In the genomic region with DNA sequence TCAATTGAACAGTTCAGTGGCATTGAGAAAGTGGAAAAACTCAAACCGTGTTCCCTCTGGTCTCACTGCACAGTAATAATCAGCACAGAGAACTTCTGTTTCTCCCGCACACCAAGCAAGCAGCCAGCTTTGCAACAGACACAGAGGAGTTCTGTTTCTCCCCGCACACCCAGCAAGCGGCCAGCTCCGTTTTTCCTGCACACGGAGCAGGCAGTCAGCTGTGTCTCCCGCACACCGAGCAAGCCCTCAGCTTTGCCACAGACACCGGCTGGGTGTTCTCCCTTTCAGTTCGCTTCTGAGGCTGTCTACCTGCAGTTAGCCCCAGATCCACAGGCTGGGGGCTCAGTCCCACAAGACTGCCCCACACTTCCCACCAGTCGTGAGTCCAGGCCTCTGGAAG, we compare ENCODE assay signal across 9 cellular contexts. TPM values are rescaled to one million over a fixed set of nuclear protein-coding genes. Genes with fewer than 3 reads are reported as not detected.
A peak's percentile ranks its signal among the peaks of the same experiment; 100 is the strongest.
DNase-seq lines count a peak whose midpoint lies in the region; FAIRE-seq and TF ChIP-seq lines count a peak whose summit lies in the region.
"Had no signal": no experiment of that assay in that cellular context is flagged by ENCODE, and none has a peak within 500 bp of the region (broad histone marks: within the 10 kb centered on the region; RNA-seq: fewer than 3 reads in every experiment).

No MANE protein-coding gene starts in this region.

- H3K27ac Mint-ChIP-seq in Caco-2 (ENCODE audit: unreplicated experiment) (peak overlapping the region; percentile 75), mesothelial cell of epicardium (peak overlapping the region; percentile 14)
- H3K27ac Mint-ChIP-seq in activated CD4-positive, alpha-beta memory T cell treated with anti-CD3 and anti-CD28 coated beads, Interleukin-2, amount 10 ng/mL, durations not matched to agents 7 days and 5 days, result no peak overlapping the region

- H3K4me1 Mint-ChIP-seq in Caco-2 (ENCODE audit: low read depth, unreplicated experiment), result peaks cover 29% of the 10 kb centered on the region
- H3K4me1 Mint-ChIP-seq in activated CD4-positive, alpha-beta memory T cell treated with anti-CD3 and anti-CD28 coated beads, Interleukin-2, amount 10 ng/mL, durations not matched to agents 7 days and 5 days, result peaks cover 17% of the 10 kb centered on the region
- peaks cover 12% of the 10 kb centered on the region for H3K4me1 Mint-ChIP-seq in mesothelial cell of epicardium

- CTCF ChIA-PET in Caco-2 (lab: Charles Lee), result interaction anchor here (0.7 kb wide), 1 partner anchor 51 kb away, joined by 3 read pairs; no protein-coding TSS in a partner anchor
- CTCF ChIA-PET in activated CD4-positive, alpha-beta memory T cell treated with anti-CD3 and anti-CD28 coated beads, Interleukin-2, amount 10 ng/mL, durations not matched to agents 7 days and 5 days (lab: Charles Lee), result interaction anchor here (0.6 to 1.4 kb wide), 2 partner anchors 11 to 13 kb away, joined by 3 to 11 read pairs; no protein-coding TSS in a partner anchor

- BruUV-seq in Caco-2 (replicated peaks; lab: Mats Ljungman, UMichigan), result TSS peak; percentile 94

- H3K27me3 Mint-ChIP-seq in Caco-2 (ENCODE audit: insufficient read depth, unreplicated experiment) (no peaks in the 10 kb centered on the region), mesothelial cell of epicardium (ENCODE audit: low read depth) (no peaks in the 10 kb centered on the region)
- peaks cover 11% of the 10 kb centered on the region for H3K27me3 Mint-ChIP-seq in activated CD4-positive, alpha-beta memory T cell treated with anti-CD3 and anti-CD28 coated beads, Interleukin-2, amount 10 ng/mL, durations not matched to agents 7 days and 5 days

- FAIRE-seq in RCC 7860 (lab: Jason Lieb, UNC), result no peak
- FAIRE-seq: colon had no signal

- H3K9me3 Mint-ChIP-seq in Caco-2 (ENCODE audit: unreplicated experiment) (no peaks in the 10 kb centered on the region), mesothelial cell of epicardium (no peaks in the 10 kb centered on the region)
- no peaks in the 10 kb centered on the region for H3K9me3 Mint-ChIP-seq in activated CD4-positive, alpha-beta memory T cell treated with anti-CD3 and anti-CD28 coated beads, Interleukin-2, amount 10 ng/mL, durations not matched to agents 7 days and 5 days

- peaks cover 32% of the 10 kb centered on the region for H3K4me1 ChIP-seq in Caco-2

- no peaks in the 10 kb centered on the region for H3K36me3 ChIP-seq in Caco-2 (ENCODE audit: control insufficient read depth, insufficient read depth, low read length)
- H3K36me3 ChIP-seq: suprapubic skin had no signal

- no peak for DNase-seq in Caco-2
- DNase-seq in activated CD4-positive, alpha-beta memory T cell treated with anti-CD3 and anti-CD28 coated beads, Interleukin-2, amount 10 ng/mL, durations not matched to agents 7 days and 5 days, result no peak
- DNase-seq in mesothelial cell of epicardium (ENCODE audit: low spot score in 2 of 2, unreplicated experiment in 2 of 2), result no peak
- no peak for DNase-seq in foreskin melanocyte
- DNase-seq in RCC 7860 (ENCODE audit: low spot score), result no peak
- no peak for DNase-seq in A172 (ENCODE audit: low spot score)
- DNase-seq: NCI-H2171 had no signal

- H3K4me3 Mint-ChIP-seq in Caco-2 (ENCODE audit: unreplicated experiment) (peak overlapping the region; percentile 68), mesothelial cell of epicardium (peak overlapping the region; percentile 33)
- H3K4me3 Mint-ChIP-seq in activated CD4-positive, alpha-beta memory T cell treated with anti-CD3 and anti-CD28 coated beads, Interleukin-2, amount 10 ng/mL, durations not matched to agents 7 days and 5 days, result peak overlapping the region; percentile 24

- intact Hi-C loops in Caco-2 (cut with micrococcal nuclease; ENCODE audit: unreplicated experiment), result no loop called here

- POLR2A ChIA-PET in Caco-2 (lab: Charles Lee), result no interaction called here
- POLR2A ChIA-PET in activated CD4-positive, alpha-beta memory T cell treated with anti-CD3 and anti-CD28 coated beads, Interleukin-2, amount 10 ng/mL, durations not matched to agents 7 days and 5 days (lab: Charles Lee), result no interaction called here

- no peaks in the 10 kb centered on the region for H3K9me3 ChIP-seq in Caco-2
- H3K9me3 ChIP-seq: suprapubic skin had no signal

- TF ChIP-seq CTCF in Caco-2 (IDR thresholded peaks at IDR 0.05; ENCODE audit: insufficient read depth in 1 of 2, low read depth in 1 of 2, low read length in 1 of 2, severe bottlenecking in 1 of 2, unreplicated experiment in 1 of 2) (no peak), mesothelial cell of epicardium (IDR thresholded peaks at IDR 0.05; ENCODE audit: unreplicated experiment) (no peak)

- H3K36me3 Mint-ChIP-seq in Caco-2 (ENCODE audit: insufficient read depth, unreplicated experiment) (peaks cover 37% of the 10 kb centered on the region), mesothelial cell of epicardium (peaks cover 3% of the 10 kb centered on the region)
- H3K36me3 Mint-ChIP-seq in activated CD4-positive, alpha-beta memory T cell treated with anti-CD3 and anti-CD28 coated beads, Interleukin-2, amount 10 ng/mL, durations not matched to agents 7 days and 5 days (ENCODE audit: low read depth), result peaks cover 3% of the 10 kb centered on the region

- no peak overlapping the region for H3K4me3 ChIP-seq in Caco-2 (ENCODE audit: low read depth, low read length)
- H3K4me3 ChIP-seq: suprapubic skin had no signal

- no peaks in the 10 kb centered on the region for H3K27me3 ChIP-seq in Caco-2 (replicated peaks; ENCODE audit: control insufficient read depth, insufficient read depth, low read length)
- H3K27me3 ChIP-seq: suprapubic skin had no signal

RNA-seq across cellular contexts. Expression of a gene that starts 9.9 kb away (rescaled TPM):
- 293 and 300 TPM in 2 replicates for total RNA-seq in Caco-2 (2022)
- 100 to 1,000 TPM; 215 to 224 TPM for total RNA-seq in activated CD4-positive, alpha-beta memory T cell treated with anti-CD3 and anti-CD28 coated beads, Interleukin-2, amount 10 ng/mL, durations not matched to agents 7 days and 5 days
- 86.9 to 97.5 TPM (median 89.7 TPM) in 3 replicates for total RNA-seq in mesothelial cell of epicardium
- 417 and 483 TPM in 2 replicates for total RNA-seq in A172 (2014; rRNA removed; shearing (Covaris generic))

RNA-seq across cellular contexts. Expression of a gene that starts 31.3 kb away (rescaled TPM):
- total RNA-seq in Caco-2 (2022), result 203 and 224 TPM in 2 replicates
- 10 to 100 TPM; 16.2 to 19.4 TPM for total RNA-seq in activated CD4-positive, alpha-beta memory T cell treated with anti-CD3 and anti-CD28 coated beads, Interleukin-2, amount 10 ng/mL, durations not matched to agents 7 days and 5 days
- total RNA-seq in mesothelial cell of epicardium, result 105 to 112 TPM (median 111 TPM) in 3 replicates
- 64.9 and 108 TPM in 2 replicates for total RNA-seq in A172 (2014; rRNA removed; shearing (Covaris generic))

RNA-seq across cellular contexts. Expression of a gene that starts 39.9 kb away (rescaled TPM):
- total RNA-seq in Caco-2 (2022) (85.0 and 91.5 TPM in 2 replicates), mesothelial cell of epicardium (81.1 to 91.2 TPM (median 83.9 TPM) in 3 replicates)
- 10 to 100 TPM; 48.6 to 52.9 TPM for total RNA-seq in activated CD4-positive, alpha-beta memory T cell treated with anti-CD3 and anti-CD28 coated beads, Interleukin-2, amount 10 ng/mL, durations not matched to agents 7 days and 5 days
- total RNA-seq in A172 (2014; rRNA removed; shearing (Covaris generic)), result 33.7 and 42.7 TPM in 2 replicates

RNA-seq across cellular contexts. Expression of a gene that starts 41.8 kb away (rescaled TPM):
- total RNA-seq in Caco-2 (2022) (70.3 and 74.7 TPM in 2 replicates), mesothelial cell of epicardium (25.7 to 30.7 TPM (median 28.7 TPM) in 3 replicates)
- 10 to 100 TPM; 22.6 to 25.3 TPM for total RNA-seq in activated CD4-positive, alpha-beta memory T cell treated with anti-CD3 and anti-CD28 coated beads, Interleukin-2, amount 10 ng/mL, durations not matched to agents 7 days and 5 days
- total RNA-seq in A172 (2014; rRNA removed; shearing (Covaris generic)), result 17.1 and 17.9 TPM in 2 replicates

RNA-seq across cellular contexts. Expression of a gene that starts 42.3 kb away (rescaled TPM):
- total RNA-seq in Caco-2 (2022) (50.6 and 56.6 TPM in 2 replicates), mesothelial cell of epicardium (59.6 to 64.9 TPM (median 64.0 TPM) in 3 replicates)
- total RNA-seq in activated CD4-positive, alpha-beta memory T cell treated with anti-CD3 and anti-CD28 coated beads, Interleukin-2, amount 10 ng/mL, durations not matched to agents 7 days and 5 days, result 10 to 100 TPM; 33.0 to 34.2 TPM
- total RNA-seq in A172 (2014; rRNA removed; shearing (Covaris generic)), result 12.8 and 20.2 TPM in 2 replicates
